Comparison of ENCODE assay signal across 8 cellular contexts in genomic region chr9:111630182-111631070, GRCh38. TPM values are rescaled to one million over a fixed set of nuclear protein-coding genes. Genes with fewer than 3 reads are reported as not detected.
A peak's percentile ranks its signal among the peaks of the same experiment; 100 is the strongest.
DNase-seq lines count a peak whose midpoint lies in the region; ATAC-seq and TF ChIP-seq lines count a peak whose summit lies in the region.

No MANE protein-coding gene starts in this region.

- dilution Hi-C loops in mammary epithelial cell (cut with HindIII; ENCODE audit: low sequenced_read_pairs) = no loop called here

- H3K4me2 ChIP-seq in DND-41 (ENCODE audit: insufficient read depth, low read length) = peak overlapping the region; percentile 92
- H3K4me2 ChIP-seq in mammary epithelial cell (ENCODE audit: insufficient read depth, low read depth, low read length) = peak overlapping the region; percentile 97

- peak overlapping the region; percentile 97 for H3K27ac Mint-ChIP-seq in mesothelial cell of epicardium

- BruUV-seq in mammary epithelial cell (replicated peaks; lab: Mats Ljungman, UMichigan) = no TSS peak

- WGBS in mammary epithelial cell (ENCODE audit: low coverage, missing lambda C conversion rate) = 3% methylated on average over 22 of the region's 22 CpGs

- H3K4me3 Mint-ChIP-seq in mesothelial cell of epicardium = peak overlapping the region; percentile 98

- H3K9me3 ChIP-seq in DND-41 (ENCODE audit: insufficient read depth, low read length, severe bottlenecking) (no peaks in the 10 kb centered on the region), HUES6 (ENCODE audit: control insufficient read depth, insufficient read depth, low read depth, low read length) (no peaks in the 10 kb centered on the region), mammary epithelial cell (replicated peaks; ENCODE audit: insufficient read depth, low read length) (no peaks in the 10 kb centered on the region)

- H3K27ac ChIP-seq in DND-41 (ENCODE audit: low read length) (peak overlapping the region; percentile 62), HUES6 (ENCODE audit: low read depth, low read length) (no peak overlapping the region), mammary epithelial cell (ENCODE audit: insufficient read depth, low read depth, low read length) (peak overlapping the region; percentile 4)

- H2AFZ ChIP-seq in DND-41 (ENCODE audit: low read depth, low read length) = peak overlapping the region; percentile 82
- peak overlapping the region; percentile 100 for H2AFZ ChIP-seq in mammary epithelial cell (ENCODE audit: low read depth, low read length)

- H3K79me2 ChIP-seq in DND-41 (ENCODE audit: insufficient read depth, low read length) (peaks cover 41% of the 10 kb centered on the region), mammary epithelial cell (ENCODE audit: insufficient read depth, low read length) (peaks cover 42% of the 10 kb centered on the region)

- no peaks in the 10 kb centered on the region for H3K27me3 Mint-ChIP-seq in mesothelial cell of epicardium (ENCODE audit: low read depth)

- intact Hi-C loops in mammary epithelial cell (cut with micrococcal nuclease) = loop anchor here (1.0 kb wide), 1 partner anchor 32 kb away; no protein-coding TSS in a partner anchor

- peak overlapping the region; percentile 62 to 86 for H3K4me3 ChIP-seq in DND-41 (ENCODE audit: low read depth in 1 of 2, low read length in 2 of 2)
- H3K4me3 ChIP-seq in HUES6 (ENCODE audit: low read depth, low read length) = peak overlapping the region; percentile 81
- peak overlapping the region; percentile 92 to 94 (median 92) for H3K4me3 ChIP-seq in mammary epithelial cell (replicated peaks in 1 of 3; ENCODE audit: insufficient read depth in 1 of 3, low read depth in 2 of 3, low read length in 3 of 3)

- peak overlapping the region; percentile 79 for H3K9ac ChIP-seq in DND-41 (ENCODE audit: low read depth, low read length)
- peak overlapping the region; percentile 57 for H3K9ac ChIP-seq in HUES6 (ENCODE audit: low read length)
- H3K9ac ChIP-seq in mammary epithelial cell (ENCODE audit: insufficient read depth, low read length) = peak overlapping the region; percentile 39

- CTCF ChIA-PET in mammary epithelial cell (lab: Charles Lee; ENCODE audit: low non-redundant PET) = interaction anchor here (0.8 kb wide), 1 partner anchor 9 kb away, joined by 6 read pairs; no protein-coding TSS in a partner anchor

- TF ChIP-seq CTCF in DND-41 (IDR thresholded peaks at IDR 0.05; ENCODE audit: borderline replicate concordance, extremely low read depth, low read length, poor library complexity, severe bottlenecking) (no peak), mammary epithelial cell (conservative IDR thresholded peaks at IDR 0.05 in 1 of 2, IDR thresholded peaks at IDR 0.05 in 1 of 2; ENCODE audit: extremely low read depth in 1 of 2, insufficient read depth in 1 of 2, low read depth in 1 of 2, low read length in 2 of 2) (no peak), mesothelial cell of epicardium (IDR thresholded peaks at IDR 0.05; ENCODE audit: unreplicated experiment) (no peak)

- H3K27me3 ChIP-seq in DND-41 (ENCODE audit: insufficient read depth, low read length, poor library complexity) (no peaks in the 10 kb centered on the region), HUES6 (ENCODE audit: control insufficient read depth, insufficient read depth, low read length) (no peaks in the 10 kb centered on the region), mammary epithelial cell (ENCODE audit: insufficient read depth, low read length) (no peaks in the 10 kb centered on the region)

- in situ Hi-C loops in mammary epithelial cell (cut with MboI; ENCODE audit: low sequenced_read_pairs in 2 of 2) = no loop called here

- H3K4me1 ChIP-seq in DND-41 (ENCODE audit: insufficient read depth, low read length) (peaks cover 37% of the 10 kb centered on the region), HUES6 (ENCODE audit: control insufficient read depth, insufficient read depth, low read length) (peaks cover 20% of the 10 kb centered on the region), mammary epithelial cell (ENCODE audit: insufficient read depth, low read length) (peaks cover 5% of the 10 kb centered on the region)

- H3K36me3 ChIP-seq in DND-41 (ENCODE audit: insufficient read depth, low read length) = no peaks in the 10 kb centered on the region; the same call in 1 of the 2 replicates
- H3K36me3 ChIP-seq in HUES6 (ENCODE audit: control insufficient read depth, insufficient read depth, low read length) = peaks cover 4% of the 10 kb centered on the region; the same call in 1 of the 2 replicates
- H3K36me3 ChIP-seq in mammary epithelial cell (ENCODE audit: insufficient read depth, low read length) = no peaks in the 10 kb centered on the region

- no peaks in the 10 kb centered on the region for H3K36me3 Mint-ChIP-seq in mesothelial cell of epicardium

- peaks cover 14% of the 10 kb centered on the region; the same call in 1 of the 2 replicates for H4K20me1 ChIP-seq in DND-41 (ENCODE audit: insufficient read depth, low read length)
- H4K20me1 ChIP-seq in mammary epithelial cell (ENCODE audit: insufficient read depth, low read length) = no peaks in the 10 kb centered on the region

- no peaks in the 10 kb centered on the region for H3K9me3 Mint-ChIP-seq in mesothelial cell of epicardium

- DNase-seq in DND-41 (no peak), mammary epithelial cell (no peak), mesothelial cell of epicardium (ENCODE audit: low spot score in 2 of 2, unreplicated experiment in 2 of 2) (no peak), COLO829 (ENCODE audit: low spot score) (no peak), A172 (ENCODE audit: low spot score) (no peak)
- DNase-seq in activated CD8-positive, alpha-beta memory T cell treated with anti-CD3 and anti-CD28 coated beads, Interleukin-2, amount 50 U/mL, for 48 hours = no peak

- peaks cover 42% of the 10 kb centered on the region for H3K4me1 Mint-ChIP-seq in mesothelial cell of epicardium

- ATAC-seq in DND-41 (ENCODE audit: insufficient read depth, low read depth) = peak; percentile 49
- ATAC-seq in GM21515 (IDR thresholded peaks at IDR 0.05; ENCODE audit: unreplicated experiment) = peak; percentile 31

RNA-seq across cellular contexts. Expression of gene DNAJC25, which starts 0.7 kb away (rescaled TPM):
- total RNA-seq in mammary epithelial cell (1 to 10 TPM; 4.5 to 9.4 TPM), mesothelial cell of epicardium (9.3 to 10.4 TPM (median 9.9 TPM) in 3 replicates)
- polyA plus RNA-seq in mammary epithelial cell = 3.2 TPM
- not detected for polyA minus RNA-seq in mammary epithelial cell
- total RNA-seq in A172 (2014; rRNA removed; shearing (Covaris generic)) = 7.0 and 8.7 TPM in 2 replicates

RNA-seq across cellular contexts. Expression of gene GNG10, which starts 31.0 kb away (rescaled TPM):
- total RNA-seq in mammary epithelial cell (10 to 100 TPM; 51.7 to 70.3 TPM), mesothelial cell of epicardium (22.4 to 25.2 TPM (median 23.9 TPM) in 3 replicates)
- polyA plus RNA-seq in mammary epithelial cell = 58.8 TPM
- 33.7 TPM for polyA minus RNA-seq in mammary epithelial cell
- total RNA-seq in A172 (2014; rRNA removed; shearing (Covaris generic)) = 114 and 140 TPM in 2 replicates

RNA-seq across cellular contexts. Expression of gene PTGR1, which starts 31.0 kb away (rescaled TPM):
- total RNA-seq in mammary epithelial cell = 10 to 100 TPM; 49.0 to 61.6 TPM
- 66.8 TPM for polyA plus RNA-seq in mammary epithelial cell
- polyA minus RNA-seq in mammary epithelial cell = 56.8 TPM
- 46.2 to 49.2 TPM (median 46.3 TPM) in 3 replicates for total RNA-seq in mesothelial cell of epicardium
- total RNA-seq in A172 (2014; rRNA removed; shearing (Covaris generic)) = 12.1 and 13.0 TPM in 2 replicates
